1 cellular context compared by ENCODE assay signal in the genomic region with DNA sequence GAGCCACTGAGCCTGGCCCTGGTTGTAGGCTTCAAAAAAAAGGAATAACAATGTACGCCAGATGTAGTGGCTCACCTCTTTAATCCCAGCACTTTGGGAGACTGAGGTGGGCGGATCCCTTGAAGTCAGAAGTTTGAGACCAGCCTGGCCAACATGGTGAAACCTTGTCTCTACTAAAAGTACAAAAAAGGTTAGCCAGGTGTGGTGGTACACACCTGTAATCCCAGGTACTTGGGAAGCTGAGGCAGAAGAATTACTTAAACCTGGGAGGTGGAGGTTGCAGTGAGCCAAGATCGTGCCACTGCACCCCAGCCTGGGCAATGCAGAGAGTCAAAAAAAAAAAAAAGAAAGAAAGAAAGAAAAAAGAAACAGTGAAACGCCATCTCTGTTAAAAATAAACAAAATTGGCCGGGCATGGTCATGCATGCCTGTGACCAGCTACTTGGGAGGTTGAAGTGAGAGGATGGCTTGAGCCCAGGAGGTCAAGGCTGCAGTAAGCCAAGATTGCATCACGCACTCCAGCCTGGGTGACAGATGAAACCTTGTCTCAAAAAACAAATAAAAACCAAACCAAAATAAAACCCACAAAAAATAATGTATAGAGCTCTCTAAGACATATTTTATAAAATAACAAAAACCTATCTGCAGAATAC.
A peak's percentile ranks its signal among the peaks of the same experiment; 100 is the strongest.
TF ChIP-seq lines count a peak whose summit lies in the region.

No MANE protein-coding gene starts in this region.

TF ChIP-seq in HepG2, 621 proteins besides CTCF, POLR2A, EP300 and RAD21 (continued from another document and continues in another):
- TF ChIP-seq, protein P1, sequence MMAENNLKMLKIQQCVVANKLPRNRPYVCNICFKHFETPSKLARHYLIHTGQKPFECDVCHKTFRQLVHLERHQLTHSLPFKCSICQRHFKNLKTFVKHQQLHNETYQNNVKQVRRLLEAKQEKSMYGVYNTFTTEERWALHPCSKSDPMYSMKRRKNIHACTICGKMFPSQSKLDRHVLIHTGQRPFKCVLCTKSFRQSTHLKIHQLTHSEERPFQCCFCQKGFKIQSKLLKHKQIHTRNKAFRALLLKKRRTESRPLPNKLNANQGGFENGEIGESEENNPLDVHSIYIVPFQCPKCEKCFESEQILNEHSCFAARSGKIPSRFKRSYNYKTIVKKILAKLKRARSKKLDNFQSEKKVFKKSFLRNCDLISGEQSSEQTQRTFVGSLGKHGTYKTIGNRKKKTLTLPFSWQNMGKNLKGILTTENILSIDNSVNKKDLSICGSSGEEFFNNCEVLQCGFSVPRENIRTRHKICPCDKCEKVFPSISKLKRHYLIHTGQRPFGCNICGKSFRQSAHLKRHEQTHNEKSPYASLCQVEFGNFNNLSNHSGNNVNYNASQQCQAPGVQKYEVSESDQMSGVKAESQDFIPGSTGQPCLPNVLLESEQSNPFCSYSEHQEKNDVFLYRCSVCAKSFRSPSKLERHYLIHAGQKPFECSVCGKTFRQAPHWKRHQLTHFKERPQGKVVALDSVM (CRISPR knock-in tag; IDR thresholded peaks at IDR 0.05): peak; percentile 67
- TF ChIP-seq ZNF615 (CRISPR knock-in tag; IDR thresholded peaks at IDR 0.05; ENCODE audit: borderline replicate concordance): no peak
- TF ChIP-seq SOX6 (IDR thresholded peaks at IDR 0.05): no peak
- peak; percentile 77 for TF ChIP-seq SOX6 (CRISPR knock-in tag; IDR thresholded peaks at IDR 0.05)
- TF ChIP-seq, protein P2, sequence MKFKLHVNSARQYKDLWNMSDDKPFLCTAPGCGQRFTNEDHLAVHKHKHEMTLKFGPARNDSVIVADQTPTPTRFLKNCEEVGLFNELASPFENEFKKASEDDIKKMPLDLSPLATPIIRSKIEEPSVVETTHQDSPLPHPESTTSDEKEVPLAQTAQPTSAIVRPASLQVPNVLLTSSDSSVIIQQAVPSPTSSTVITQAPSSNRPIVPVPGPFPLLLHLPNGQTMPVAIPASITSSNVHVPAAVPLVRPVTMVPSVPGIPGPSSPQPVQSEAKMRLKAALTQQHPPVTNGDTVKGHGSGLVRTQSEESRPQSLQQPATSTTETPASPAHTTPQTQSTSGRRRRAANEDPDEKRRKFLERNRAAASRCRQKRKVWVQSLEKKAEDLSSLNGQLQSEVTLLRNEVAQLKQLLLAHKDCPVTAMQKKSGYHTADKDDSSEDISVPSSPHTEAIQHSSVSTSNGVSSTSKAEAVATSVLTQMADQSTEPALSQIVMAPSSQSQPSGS (CRISPR knock-in tag; IDR thresholded peaks at IDR 0.05): peak; percentile 53; the same call in 1 of the 2 replicates
- TF ChIP-seq BRD4 (CRISPR knock-in tag; IDR thresholded peaks at IDR 0.05): no peak
- no peak for TF ChIP-seq BHLHE40 (IDR thresholded peaks at IDR 0.05; ENCODE audit: low read length)
- no peak for TF ChIP-seq REXO4 (CRISPR knock-in tag; IDR thresholded peaks at IDR 0.05; ENCODE audit: borderline replicate concordance)
- no peak for TF ChIP-seq RELA (CRISPR knock-in tag; IDR thresholded peaks at IDR 0.05)
- TF ChIP-seq NFE2 (CRISPR knock-in tag; IDR thresholded peaks at IDR 0.05): no peak
- no peak for TF ChIP-seq CENPX (CRISPR knock-in tag; IDR thresholded peaks at IDR 0.05)
- TF ChIP-seq ZNF317 (CRISPR knock-in tag; IDR thresholded peaks at IDR 0.05): no peak
- TF ChIP-seq NFRKB (IDR thresholded peaks at IDR 0.05): no peak
- TF ChIP-seq, protein P3, sequence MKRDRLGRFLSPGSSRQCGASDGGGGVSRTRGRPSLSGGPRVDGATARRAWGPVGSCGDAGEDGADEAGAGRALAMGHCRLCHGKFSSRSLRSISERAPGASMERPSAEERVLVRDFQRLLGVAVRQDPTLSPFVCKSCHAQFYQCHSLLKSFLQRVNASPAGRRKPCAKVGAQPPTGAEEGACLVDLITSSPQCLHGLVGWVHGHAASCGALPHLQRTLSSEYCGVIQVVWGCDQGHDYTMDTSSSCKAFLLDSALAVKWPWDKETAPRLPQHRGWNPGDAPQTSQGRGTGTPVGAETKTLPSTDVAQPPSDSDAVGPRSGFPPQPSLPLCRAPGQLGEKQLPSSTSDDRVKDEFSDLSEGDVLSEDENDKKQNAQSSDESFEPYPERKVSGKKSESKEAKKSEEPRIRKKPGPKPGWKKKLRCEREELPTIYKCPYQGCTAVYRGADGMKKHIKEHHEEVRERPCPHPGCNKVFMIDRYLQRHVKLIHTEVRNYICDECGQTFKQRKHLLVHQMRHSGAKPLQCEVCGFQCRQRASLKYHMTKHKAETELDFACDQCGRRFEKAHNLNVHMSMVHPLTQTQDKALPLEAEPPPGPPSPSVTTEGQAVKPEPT (CRISPR knock-in tag; IDR thresholded peaks at IDR 0.05; ENCODE audit: low read depth): no peak
- no peak for TF ChIP-seq ZNF33B (CRISPR knock-in tag; IDR thresholded peaks at IDR 0.05)
- no peak for TF ChIP-seq PTBP1 (IDR thresholded peaks at IDR 0.05; ENCODE audit: low read depth, low read length, poor library complexity, severe bottlenecking)
- TF ChIP-seq, protein P4, sequence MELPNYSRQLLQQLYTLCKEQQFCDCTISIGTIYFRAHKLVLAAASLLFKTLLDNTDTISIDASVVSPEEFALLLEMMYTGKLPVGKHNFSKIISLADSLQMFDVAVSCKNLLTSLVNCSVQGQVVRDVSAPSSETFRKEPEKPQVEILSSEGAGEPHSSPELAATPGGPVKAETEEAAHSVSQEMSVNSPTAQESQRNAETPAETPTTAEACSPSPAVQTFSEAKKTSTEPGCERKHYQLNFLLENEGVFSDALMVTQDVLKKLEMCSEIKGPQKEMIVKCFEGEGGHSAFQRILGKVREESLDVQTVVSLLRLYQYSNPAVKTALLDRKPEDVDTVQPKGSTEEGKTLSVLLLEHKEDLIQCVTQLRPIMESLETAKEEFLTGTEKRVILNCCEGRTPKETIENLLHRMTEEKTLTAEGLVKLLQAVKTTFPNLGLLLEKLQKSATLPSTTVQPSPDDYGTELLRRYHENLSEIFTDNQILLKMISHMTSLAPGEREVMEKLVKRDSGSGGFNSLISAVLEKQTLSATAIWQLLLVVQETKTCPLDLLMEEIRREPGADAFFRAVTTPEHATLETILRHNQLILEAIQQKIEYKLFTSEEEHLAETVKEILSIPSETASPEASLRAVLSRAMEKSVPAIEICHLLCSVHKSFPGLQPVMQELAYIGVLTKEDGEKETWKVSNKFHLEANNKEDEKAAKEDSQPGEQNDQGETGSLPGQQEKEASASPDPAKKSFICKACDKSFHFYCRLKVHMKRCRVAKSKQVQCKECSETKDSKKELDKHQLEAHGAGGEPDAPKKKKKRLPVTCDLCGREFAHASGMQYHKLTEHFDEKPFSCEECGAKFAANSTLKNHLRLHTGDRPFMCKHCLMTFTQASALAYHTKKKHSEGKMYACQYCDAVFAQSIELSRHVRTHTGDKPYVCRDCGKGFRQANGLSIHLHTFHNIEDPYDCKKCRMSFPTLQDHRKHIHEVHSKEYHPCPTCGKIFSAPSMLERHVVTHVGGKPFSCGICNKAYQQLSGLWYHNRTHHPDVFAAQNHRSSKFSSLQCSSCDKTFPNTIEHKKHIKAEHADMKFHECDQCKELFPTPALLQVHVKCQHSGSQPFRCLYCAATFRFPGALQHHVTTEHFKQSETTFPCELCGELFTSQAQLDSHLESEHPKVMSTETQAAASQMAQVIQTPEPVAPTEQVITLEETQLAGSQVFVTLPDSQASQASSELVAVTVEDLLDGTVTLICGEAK (IDR thresholded peaks at IDR 0.05): no peak
- TF ChIP-seq, protein P4 (CRISPR knock-in tag; IDR thresholded peaks at IDR 0.05): peak; percentile 54; the same call in 1 of the 2 replicates
- no peak for TF ChIP-seq DR1 (CRISPR knock-in tag; IDR thresholded peaks at IDR 0.05)
- TF ChIP-seq SYNCRIP (IDR thresholded peaks at IDR 0.05; ENCODE audit: insufficient read depth, low read depth, low read length): no peak
- 0 out of 2 replicates have a peak, but pooled peaks have one; percentile 31 for TF ChIP-seq ZNF354B (CRISPR knock-in tag; IDR thresholded peaks at IDR 0.05)
- TF ChIP-seq, protein P5, sequence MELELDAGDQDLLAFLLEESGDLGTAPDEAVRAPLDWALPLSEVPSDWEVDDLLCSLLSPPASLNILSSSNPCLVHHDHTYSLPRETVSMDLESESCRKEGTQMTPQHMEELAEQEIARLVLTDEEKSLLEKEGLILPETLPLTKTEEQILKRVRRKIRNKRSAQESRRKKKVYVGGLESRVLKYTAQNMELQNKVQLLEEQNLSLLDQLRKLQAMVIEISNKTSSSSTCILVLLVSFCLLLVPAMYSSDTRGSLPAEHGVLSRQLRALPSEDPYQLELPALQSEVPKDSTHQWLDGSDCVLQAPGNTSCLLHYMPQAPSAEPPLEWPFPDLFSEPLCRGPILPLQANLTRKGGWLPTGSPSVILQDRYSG (CRISPR knock-in tag; IDR thresholded peaks at IDR 0.05): no peak
- TF ChIP-seq, protein P6, sequence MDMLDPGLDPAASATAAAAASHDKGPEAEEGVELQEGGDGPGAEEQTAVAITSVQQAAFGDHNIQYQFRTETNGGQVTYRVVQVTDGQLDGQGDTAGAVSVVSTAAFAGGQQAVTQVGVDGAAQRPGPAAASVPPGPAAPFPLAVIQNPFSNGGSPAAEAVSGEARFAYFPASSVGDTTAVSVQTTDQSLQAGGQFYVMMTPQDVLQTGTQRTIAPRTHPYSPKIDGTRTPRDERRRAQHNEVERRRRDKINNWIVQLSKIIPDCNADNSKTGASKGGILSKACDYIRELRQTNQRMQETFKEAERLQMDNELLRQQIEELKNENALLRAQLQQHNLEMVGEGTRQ (IDR thresholded peaks at IDR 0.05; ENCODE audit: low read depth, low read length): no peak
- TF ChIP-seq, protein P6 (CRISPR knock-in tag; IDR thresholded peaks at IDR 0.05; ENCODE audit: borderline replicate concordance): no peak
- no peak for TF ChIP-seq ZNF768 (CRISPR knock-in tag; IDR thresholded peaks at IDR 0.05)
- peak; percentile 21; the same call in 1 of the 2 replicates for TF ChIP-seq KDM2A (CRISPR knock-in tag; IDR thresholded peaks at IDR 0.05; ENCODE audit: borderline replicate concordance, low read depth)
- TF ChIP-seq HDAC2 (CRISPR knock-in tag; IDR thresholded peaks at IDR 0.05): peak; percentile 67; the same call in 1 of the 2 replicates
- TF ChIP-seq TSC22D2 (CRISPR knock-in tag; IDR thresholded peaks at IDR 0.05; ENCODE audit: borderline replicate concordance): no peak
- no peak for TF ChIP-seq ZNF12 (CRISPR knock-in tag; IDR thresholded peaks at IDR 0.05)
- TF ChIP-seq ZFY (CRISPR knock-in tag; IDR thresholded peaks at IDR 0.05): no peak
- no peak for TF ChIP-seq ZNF235 (CRISPR knock-in tag; IDR thresholded peaks at IDR 0.05; ENCODE audit: borderline replicate concordance)
- TF ChIP-seq TP53 (CRISPR knock-in tag; conservative IDR thresholded peaks at IDR 0.05): no peak
- no peak for TF ChIP-seq NAIF1 (CRISPR knock-in tag; IDR thresholded peaks at IDR 0.05; ENCODE audit: borderline replicate concordance)
- TF ChIP-seq ZZZ3 (CRISPR knock-in tag; IDR thresholded peaks at IDR 0.05; ENCODE audit: borderline replicate concordance): no peak
- TF ChIP-seq, protein P7, sequence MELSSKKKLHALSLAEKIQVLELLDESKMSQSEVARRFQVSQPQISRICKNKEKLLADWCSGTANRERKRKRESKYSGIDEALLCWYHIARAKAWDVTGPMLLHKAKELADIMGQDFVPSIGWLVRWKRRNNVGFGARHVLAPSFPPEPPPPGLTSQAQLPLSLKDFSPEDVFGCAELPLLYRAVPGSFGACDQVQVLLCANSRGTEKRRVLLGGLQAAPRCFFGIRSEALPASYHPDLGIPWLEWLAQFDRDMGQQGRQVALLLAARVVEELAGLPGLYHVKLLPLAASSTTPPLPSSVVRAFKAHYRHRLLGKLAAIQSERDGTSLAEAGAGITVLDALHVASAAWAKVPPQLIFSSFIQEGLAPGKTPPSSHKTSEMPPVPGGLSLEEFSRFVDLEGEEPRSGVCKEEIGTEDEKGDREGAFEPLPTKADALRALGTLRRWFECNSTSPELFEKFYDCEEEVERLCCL (CRISPR knock-in tag; IDR thresholded peaks at IDR 0.05; ENCODE audit: borderline replicate concordance): no peak
